In the genomic region with DNA sequence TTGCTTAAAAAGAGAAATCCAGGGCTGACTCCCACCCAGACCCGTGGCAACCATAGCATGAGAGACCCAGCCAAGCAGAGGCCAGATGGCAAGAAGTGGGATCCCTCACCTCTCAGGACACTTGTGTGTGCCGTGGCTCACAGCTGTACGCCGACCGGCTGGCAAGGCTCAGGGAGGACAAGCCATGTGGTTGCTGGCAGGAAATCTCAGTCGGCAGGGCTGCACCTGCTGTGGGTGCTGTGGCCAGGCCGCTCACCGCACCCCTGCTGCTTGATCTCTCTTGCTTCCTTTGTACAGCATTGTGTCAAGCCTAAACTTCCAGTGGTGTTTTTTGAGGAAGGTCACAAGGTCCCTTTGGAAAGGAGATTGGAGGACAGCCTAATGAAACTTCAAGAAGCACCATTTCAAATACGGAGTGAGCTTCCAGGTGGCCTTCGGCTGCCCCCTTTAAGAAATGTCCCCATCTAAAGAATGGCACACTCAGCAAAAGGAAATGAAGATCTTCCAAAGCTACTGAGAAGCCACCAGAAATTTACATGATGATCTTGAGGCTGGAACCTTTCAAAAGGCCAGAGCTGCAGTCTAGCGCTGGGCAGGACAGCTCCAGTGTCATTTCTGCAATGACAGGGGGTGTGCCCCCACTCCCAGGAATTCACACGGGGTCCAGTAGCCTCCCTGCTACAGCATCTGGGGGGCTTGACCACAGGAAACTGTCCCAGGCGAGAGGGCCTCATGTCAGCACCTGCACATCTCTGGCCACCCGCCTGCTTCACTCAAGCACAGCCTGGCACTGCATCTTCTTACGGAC, we compare ENCODE assay signal across 8 cellular contexts.
DNase-seq lines count a peak whose midpoint lies in the region; ATAC-seq and TF ChIP-seq lines count a peak whose summit lies in the region.

No MANE protein-coding gene starts in this region.

- ATAC-seq in GM19395 (IDR thresholded peaks at IDR 0.05; ENCODE audit: unreplicated experiment) (peak; percentile 95), HG03060 (IDR thresholded peaks at IDR 0.05; ENCODE audit: low read depth, unreplicated experiment) (peak; percentile 72), SK-N-SH treated with all-trans-retinoic acid at 6 μM for 48 hours (no peak)

- peak; percentile 16 to 34 for DNase-seq in activated CD4-positive, alpha-beta T cell treated with anti-CD3 and anti-CD28 coated beads, Interleukin-2, amount 50 U/mL, for 48 hours
- DNase-seq in stimulated activated CD4-positive, alpha-beta T cell treated with anti-CD3 and anti-CD28 coated beads, Interleukin-4, amount 100 ng/mL, for 1 hour = peak; percentile 14
- no peak for DNase-seq in LoVo (ENCODE audit: low spot score)
- no peak for DNase-seq in NOMO-1 treated with dmso at 0.1 percent for 144 hours (lab: John Stamatoyannopoulos, UW; ENCODE audit: unreplicated experiment)
- DNase-seq in NCI-H1694 (lab: John Stamatoyannopoulos, UW) = no peak

TF ChIP-seq in SK-N-SH treated with all-trans-retinoic acid at 6 μM for 48 hours, 23 proteins besides CTCF, POLR2A, EP300 and RAD21:
- TF ChIP-seq GLIS3 (CRISPR knock-in tag; IDR thresholded peaks at IDR 0.05) = no peak
- TF ChIP-seq, protein P1, sequence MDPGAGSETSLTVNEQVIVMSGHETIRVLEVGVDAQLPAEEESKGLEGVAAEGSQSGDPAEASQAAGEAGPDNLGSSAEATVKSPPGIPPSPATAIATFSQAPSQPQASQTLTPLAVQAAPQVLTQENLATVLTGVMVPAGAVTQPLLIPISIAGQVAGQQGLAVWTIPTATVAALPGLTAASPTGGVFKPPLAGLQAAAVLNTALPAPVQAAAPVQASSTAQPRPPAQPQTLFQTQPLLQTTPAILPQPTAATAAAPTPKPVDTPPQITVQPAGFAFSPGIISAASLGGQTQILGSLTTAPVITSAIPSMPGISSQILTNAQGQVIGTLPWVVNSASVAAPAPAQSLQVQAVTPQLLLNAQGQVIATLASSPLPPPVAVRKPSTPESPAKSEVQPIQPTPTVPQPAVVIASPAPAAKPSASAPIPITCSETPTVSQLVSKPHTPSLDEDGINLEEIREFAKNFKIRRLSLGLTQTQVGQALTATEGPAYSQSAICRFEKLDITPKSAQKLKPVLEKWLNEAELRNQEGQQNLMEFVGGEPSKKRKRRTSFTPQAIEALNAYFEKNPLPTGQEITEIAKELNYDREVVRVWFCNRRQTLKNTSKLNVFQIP (CRISPR knock-in tag; IDR thresholded peaks at IDR 0.05; ENCODE audit: borderline replicate concordance, low read depth) = no peak
TF ChIP-seq in SK-N-SH treated with all-trans-retinoic acid at 6 μM for 48 hours: peak in this region for 0.

Comparison
In these comparisons a context has a peak if more than half of its experiments do, and no peak if none do; other contexts are left out.
1. DNase-seq: peak in activated CD4-positive, alpha-beta T cell treated with anti-CD3 and anti-CD28 coated beads, Interleukin-2, amount 50 U/mL, for 48 hours (2 of 2) and stimulated activated CD4-positive, alpha-beta T cell treated with anti-CD3 and anti-CD28 coated beads, Interleukin-4, amount 100 ng/mL, for 1 hour (single experiment); none in LoVo (single experiment), NOMO-1 treated with dmso at 0.1 percent for 144 hours (single experiment) and NCI-H1694 (single experiment).